ENCODE assay signal across 27 cellular contexts in the genomic region with DNA sequence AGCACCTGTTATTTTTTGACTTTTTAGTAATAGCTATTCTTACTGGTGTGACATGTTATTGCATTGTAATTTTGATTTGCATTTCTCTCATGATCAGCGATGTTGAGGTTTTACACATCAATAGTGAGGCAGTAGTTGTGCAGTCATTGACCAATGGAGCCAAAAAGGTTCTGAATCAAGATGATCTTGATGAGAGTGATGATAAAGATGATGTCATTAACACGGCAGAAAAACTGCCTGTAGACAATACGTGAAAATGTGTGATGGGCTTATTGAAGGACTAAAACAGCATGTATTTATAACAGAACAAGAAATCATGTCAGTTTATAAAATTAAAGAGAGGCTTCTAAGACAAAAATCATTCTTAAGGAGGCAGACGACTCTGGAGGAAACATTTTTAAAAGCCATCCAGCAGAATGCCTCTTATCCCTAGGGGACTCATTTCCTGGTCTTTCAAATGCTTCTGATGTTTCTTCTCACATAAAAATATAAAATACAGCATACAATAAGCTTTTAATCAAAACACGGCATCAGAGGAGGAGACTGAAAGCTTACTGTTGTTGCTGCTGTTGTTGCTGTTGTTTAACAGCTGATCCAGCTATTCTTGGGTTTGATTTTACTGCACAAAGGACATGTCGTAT.
"Had no signal": no experiment of that assay in that cellular context is flagged by ENCODE, and none has a peak within 500 bp of the region (broad histone marks: within the 10 kb centered on the region; RNA-seq: fewer than 3 reads in every experiment).

No MANE protein-coding gene starts in this region.

- H3K4me1 ChIP-seq: Peyer's patch, SJCRH30 had no signal

- H3K4me3 Mint-ChIP-seq: activated B cell treated with CpG ODN at 0.5 μM for 24 hours; activated CD4-positive, alpha-beta memory T cell treated with anti-CD3 and anti-CD28 coated beads for 36 hours; activated CD4-positive, alpha-beta T cell treated with anti-CD3 and anti-CD28 coated beads, Interleukin-2, amount 10 ng/mL, durations not matched to agents 7 days and 5 days; activated naive CD8-positive, alpha-beta T cell treated with anti-CD3 and anti-CD28 coated beads, Interleukin-2, amount 50 U/mL, for 24 hours; activated T-cell treated with anti-CD3 and anti-CD28 coated beads, Interleukin-2, amount 50 U/mL, for 4 hours; T-helper 2 cell treated with Interferon-gamma antibody and Interleukin-4, amounts not matched to agents 5 μg/mL and 100 μg/mL, for 36 hours had no signal

- H3K9me3 ChIP-seq: MG63, Peyer's patch, SJCRH30 had no signal

- H3K36me3 ChIP-seq: brain microvascular endothelial cell, cardiac muscle cell, MG63, Peyer's patch, SJCRH30 had no signal

- H3K27ac ChIP-seq: brain microvascular endothelial cell, cardiac muscle cell, Peyer's patch, RWPE1, SJCRH30 had no signal

- H3K27me3 Mint-ChIP-seq: activated B cell treated with CpG ODN at 0.5 μM for 24 hours; activated CD4-positive, alpha-beta memory T cell treated with anti-CD3 and anti-CD28 coated beads for 36 hours; activated CD4-positive, alpha-beta T cell treated with anti-CD3 and anti-CD28 coated beads, Interleukin-2, amount 10 ng/mL, durations not matched to agents 7 days and 5 days; activated naive CD8-positive, alpha-beta T cell treated with anti-CD3 and anti-CD28 coated beads, Interleukin-2, amount 50 U/mL, for 24 hours had no signal

- H3K4me3 ChIP-seq: cardiac muscle cell, MG63, Peyer's patch, SJCRH30 had no signal

- H3K27me3 ChIP-seq: brain microvascular endothelial cell, cardiac muscle cell, MG63, Peyer's patch, SJCRH30 had no signal

- H3K36me3 Mint-ChIP-seq: activated CD4-positive, alpha-beta memory T cell treated with anti-CD3 and anti-CD28 coated beads for 36 hours had no signal

- ATAC-seq: activated naive CD4-positive, alpha-beta T cell treated with anti-CD3 and anti-CD28 coated beads, Interleukin-2, amount 50 U/mL, for 72 hours; activated naive CD8-positive, alpha-beta T cell treated with anti-CD3 and anti-CD28 coated beads, Interleukin-2, amount 50 U/mL, for 24 hours; activated T-cell treated with anti-CD3 and anti-CD28 coated beads, Interleukin-2, amount 50 U/mL, for 4 hours; SK-N-SH treated with all-trans-retinoic acid at 6 μM for 48 hours had no signal

- H3K27ac Mint-ChIP-seq: activated B cell treated with CpG ODN at 0.5 μM for 24 hours; activated CD4-positive, alpha-beta memory T cell treated with anti-CD3 and anti-CD28 coated beads for 36 hours; activated CD4-positive, alpha-beta T cell treated with anti-CD3 and anti-CD28 coated beads, Interleukin-2, amount 10 ng/mL, durations not matched to agents 7 days and 5 days; activated naive CD4-positive, alpha-beta T cell treated with anti-CD3 and anti-CD28 coated beads, Interleukin-2, amount 50 U/mL, for 72 hours; activated naive CD8-positive, alpha-beta T cell treated with anti-CD3 and anti-CD28 coated beads, Interleukin-2, amount 50 U/mL, for 24 hours; T-helper 2 cell treated with Interferon-gamma antibody and Interleukin-4, amounts not matched to agents 5 μg/mL and 100 μg/mL, for 36 hours had no signal

- DNase-seq: activated B cell treated with CpG ODN at 0.5 μM for 24 hours; activated CD4-positive, alpha-beta memory T cell treated with anti-CD3 and anti-CD28 coated beads for 36 hours; activated CD4-positive, alpha-beta T cell treated with anti-CD3 and anti-CD28 coated beads for 1 hour; activated CD4-positive, alpha-beta T cell treated with anti-CD3 and anti-CD28 coated beads, Interleukin-2, amount 10 ng/mL, durations not matched to agents 7 days and 5 days; activated CD8-positive, alpha-beta memory T cell treated with anti-CD3 and anti-CD28 coated beads for 24 hours; activated effector memory CD4-positive, alpha-beta T cell treated with anti-CD3 and anti-CD28 coated beads, Interleukin-2, amount 50 U/mL, for 16 hours; activated naive CD4-positive, alpha-beta T cell treated with Interleukin-2 at 50 U/mL for 16 hours; activated naive CD8-positive, alpha-beta T cell treated with anti-CD3 and anti-CD28 coated beads, Interleukin-2, amount 50 U/mL, for 24 hours; activated T-cell treated with anti-CD3 and anti-CD28 coated beads, Interleukin-2, amount 50 U/mL, for 4 hours; brain microvascular endothelial cell; MG63; MV-4-11; NCI-H1092 treated with DMSO at 0.1 percent for 48 hours; NCI-H1417 treated with DMSO at 0.1 percent for 48 hours; NCI-H1694; NCI-H2029; NCI-H446; NCI-H524; Peyer's patch; Right ventricle myocardium superior; SJCRH30; SW 1271 had no signal

- H3K4me1 Mint-ChIP-seq: activated CD4-positive, alpha-beta T cell treated with anti-CD3 and anti-CD28 coated beads, Interleukin-2, amount 10 ng/mL, durations not matched to agents 7 days and 5 days; activated naive CD8-positive, alpha-beta T cell treated with anti-CD3 and anti-CD28 coated beads, Interleukin-2, amount 50 U/mL, for 24 hours had no signal

- H3K9me3 Mint-ChIP-seq: activated CD4-positive, alpha-beta memory T cell treated with anti-CD3 and anti-CD28 coated beads for 36 hours; activated naive CD4-positive, alpha-beta T cell treated with anti-CD3 and anti-CD28 coated beads, Interleukin-2, amount 50 U/mL, for 72 hours had no signal
